8 cellular contexts compared by ENCODE assay signal in the genomic region with DNA sequence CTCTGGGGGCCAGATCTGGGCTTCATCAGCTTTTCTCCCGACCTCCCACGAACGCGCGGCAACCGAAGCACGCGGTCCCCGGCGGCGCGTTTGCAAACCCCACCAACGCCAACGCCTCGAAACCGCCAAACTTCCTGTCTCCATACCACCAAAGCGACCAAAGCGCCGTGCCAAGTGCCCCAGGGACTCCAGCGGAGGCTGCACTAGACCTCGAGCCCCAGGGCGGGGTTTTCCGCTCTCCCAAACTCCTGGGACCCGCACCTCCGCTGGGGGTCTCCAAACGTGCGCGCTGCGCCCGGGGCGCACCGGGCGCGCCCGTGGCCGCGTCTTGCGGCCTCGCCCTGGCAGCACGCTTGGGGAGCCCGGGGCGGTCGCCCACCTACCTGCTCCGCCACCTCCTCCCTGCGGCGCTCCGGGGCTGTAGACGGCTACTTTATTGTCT.
DNase-seq lines count a peak whose midpoint lies in the region; ATAC-seq and TF ChIP-seq lines count a peak whose summit lies in the region.
"Had no signal": no experiment of that assay in that cellular context is flagged by ENCODE, and none has a peak within 500 bp of the region (broad histone marks: within the 10 kb centered on the region; RNA-seq: fewer than 3 reads in every experiment).

No MANE protein-coding gene starts in this region.

- POLR2A ChIA-PET in GM10248 (lab: Yijun Ruan, JAX) = no interaction called here

- no peaks in the 10 kb centered on the region for H3K9me3 Mint-ChIP-seq in stimulated activated naive B cell treated with anti-CD40 and anti-IgM and Interleukin-4, amounts not matched to agents 10 μg/mL and 1 μg/mL and 100 μg/mL, for 72 hours
- H3K9me3 Mint-ChIP-seq: activated naive CD4-positive, alpha-beta T cell treated with anti-CD3 and anti-CD28 coated beads, Interleukin-2, amount 50 U/mL, for 72 hours had no signal

- H3K9ac ChIP-seq in HUES48 (ENCODE audit: low read depth, low read length) = peak overlapping the region; percentile 24; the same call in 1 of the 2 replicates

- peak overlapping the region; percentile 58 to 61 for H3K4me3 Mint-ChIP-seq in stimulated activated naive B cell treated with anti-CD40 and anti-IgM and Interleukin-4, amounts not matched to agents 10 μg/mL and 1 μg/mL and 100 μg/mL, for 72 hours

- peaks cover 11% of the 10 kb centered on the region for H3K4me1 ChIP-seq in HUES48 (ENCODE audit: control insufficient read depth, insufficient read depth, low read length)

- no peak for DNase-seq in brain microvascular endothelial cell
- peak; percentile 3 for DNase-seq in stimulated activated naive B cell treated with anti-CD40 and anti-IgM and Interleukin-4, amounts not matched to agents 10 μg/mL and 1 μg/mL and 100 μg/mL, for 72 hours
- DNase-seq in GM10266 (ENCODE audit: extremely low spot score) = no peak
- no peak for DNase-seq in GM10248 (ENCODE audit: extremely low spot score)

- in situ Hi-C loops in brain microvascular endothelial cell (cut with HindIII; ENCODE audit: low pct_ligation_motif_present, low sequenced_read_pairs) = no loop called here

- ATAC-seq in stimulated activated naive B cell treated with anti-CD40 and anti-IgM and Interleukin-4, amounts not matched to agents 10 μg/mL and 1 μg/mL and 100 μg/mL, for 72 hours (replicated peaks) = peak; percentile 46
- no peak for ATAC-seq in HG03039 (IDR thresholded peaks at IDR 0.05; ENCODE audit: unreplicated experiment)

- no peaks in the 10 kb centered on the region for H3K36me3 Mint-ChIP-seq in stimulated activated naive B cell treated with anti-CD40 and anti-IgM and Interleukin-4, amounts not matched to agents 10 μg/mL and 1 μg/mL and 100 μg/mL, for 72 hours
- H3K36me3 Mint-ChIP-seq: activated naive CD4-positive, alpha-beta T cell treated with anti-CD3 and anti-CD28 coated beads, Interleukin-2, amount 50 U/mL, for 72 hours had no signal

- H3K4me1 Mint-ChIP-seq in stimulated activated naive B cell treated with anti-CD40 and anti-IgM and Interleukin-4, amounts not matched to agents 10 μg/mL and 1 μg/mL and 100 μg/mL, for 72 hours = peaks cover 8 to 23% of the 10 kb centered on the region in 2 donors

- TF ChIP-seq CTCF in brain microvascular endothelial cell (IDR thresholded peaks at IDR 0.05; ENCODE audit: low read depth, low read length, missing control alignments) = no peak
- TF ChIP-seq CTCF in GM10266 (IDR thresholded peaks at IDR 0.05; ENCODE audit: control insufficient read depth, insufficient read depth, low read depth, missing control alignments) = no peak
- TF ChIP-seq CTCF in GM10248 (IDR thresholded peaks at IDR 0.05; ENCODE audit: control extremely low read depth, extremely low read depth, low read depth, missing control alignments) = no peak

- peaks cover 51 to 56% of the 10 kb centered on the region in 2 donors for H3K27me3 Mint-ChIP-seq in stimulated activated naive B cell treated with anti-CD40 and anti-IgM and Interleukin-4, amounts not matched to agents 10 μg/mL and 1 μg/mL and 100 μg/mL, for 72 hours

- CTCF ChIA-PET in GM10248 (lab: Yijun Ruan, JAX) = no interaction called here

- H3K27me3 ChIP-seq in HUES48 (ENCODE audit: control insufficient read depth, insufficient read depth, low read length) (peaks cover 37% of the 10 kb centered on the region), brain microvascular endothelial cell (replicated peaks) (peaks cover 30% of the 10 kb centered on the region)

- H3K27ac ChIP-seq in HUES48 (ENCODE audit: low read depth, low read length) = no peak overlapping the region
- H3K27ac ChIP-seq in brain microvascular endothelial cell = no peak overlapping the region

- H3K9me3 ChIP-seq in HUES48 (ENCODE audit: control insufficient read depth, insufficient read depth, low read length) (no peaks in the 10 kb centered on the region), iPS-18c (ENCODE audit: control insufficient read depth, insufficient read depth, low read length) (no peaks in the 10 kb centered on the region)

- H3K4me3 ChIP-seq in HUES48 (ENCODE audit: low read depth, low read length) (peak overlapping the region; percentile 82), brain microvascular endothelial cell (ENCODE audit: low read depth, low read length) (peak overlapping the region; percentile 45), iPS-18c (ENCODE audit: insufficient read depth, low read depth, low read length) (peak overlapping the region; percentile 78)

- H3K36me3 ChIP-seq in HUES48 (ENCODE audit: control insufficient read depth, insufficient read depth, low read length) = no peaks in the 10 kb centered on the region
- H3K36me3 ChIP-seq in brain microvascular endothelial cell (replicated peaks) = no peaks in the 10 kb centered on the region

- peak overlapping the region; percentile 54 for H3K27ac Mint-ChIP-seq in stimulated activated naive B cell treated with anti-CD40 and anti-IgM and Interleukin-4, amounts not matched to agents 10 μg/mL and 1 μg/mL and 100 μg/mL, for 72 hours
- H3K27ac Mint-ChIP-seq: activated naive CD4-positive, alpha-beta T cell treated with anti-CD3 and anti-CD28 coated beads, Interleukin-2, amount 50 U/mL, for 72 hours had no signal
